Comparison of ENCODE assay signal across 9 cellular contexts in genomic region chr15:64844576-64845140, GRCh38. TPM values are rescaled to one million over a fixed set of nuclear protein-coding genes. Genes with fewer than 3 reads are reported as not detected.
DNase-seq lines count a peak whose midpoint lies in the region; FAIRE-seq and TF ChIP-seq lines count a peak whose summit lies in the region.
"Had no signal": no experiment of that assay in that cellular context is flagged by ENCODE, and none has a peak within 500 bp of the region (broad histone marks: within the 10 kb centered on the region; RNA-seq: fewer than 3 reads in every experiment).

No MANE protein-coding gene starts in this region.

- H2BK5ac ChIP-seq in H1 (ENCODE audit: low read depth, low read length) (no peak overlapping the region), trophoblast cell (ENCODE audit: low read depth, low read length, poor library complexity) (no peak overlapping the region)

- H2BK20ac ChIP-seq in H1 (ENCODE audit: low read length), result no peak overlapping the region

- FAIRE-seq in H1 (lab: Jason Lieb, UNC), result no peak

- no peak for DNase-seq in GM06990 (ENCODE audit: extremely low read depth, insufficient read length)
- peak in 1 of 2 experiments; percentile 56 for DNase-seq in SJCRH30
- DNase-seq in H1 (ENCODE audit: low read depth in 1 of 2, low spot score in 2 of 2), result no peak
- no peak for DNase-seq in trophoblast cell
- no peak for DNase-seq in NCI-H1694 treated with DMSO at 0.1 percent for 48 hours (lab: John Stamatoyannopoulos, UW)
- no peak for DNase-seq in GOT3 (lab: John Stamatoyannopoulos, UW)
- no peak for DNase-seq in A172 (ENCODE audit: low spot score)
- DNase-seq in midbrain (lab: John Stamatoyannopoulos, UW), result no peak

- peak overlapping the region; percentile 5 to 28; a peak in 3 of 4 replicates for H3K4me2 ChIP-seq in H1 (ENCODE audit: insufficient read depth in 1 of 2, low read depth in 2 of 2, low read length in 2 of 2)
- H3K4me2 ChIP-seq in trophoblast cell (ENCODE audit: low read length), result peak overlapping the region; percentile 34

- H3K23me2 ChIP-seq in H1 (ENCODE audit: low read depth, low read length), result peaks cover 15% of the 10 kb centered on the region

- H4K91ac ChIP-seq in H1 (replicated peaks; ENCODE audit: insufficient read length, low read length) (no peak overlapping the region), trophoblast cell (ENCODE audit: low read depth, low read length) (no peak overlapping the region)

- no peak overlapping the region for H3K18ac ChIP-seq in H1 (ENCODE audit: extremely low read depth, low read length)
- H3K18ac ChIP-seq in trophoblast cell (ENCODE audit: low read length), result no peak overlapping the region

- 0 out of 3 replicates have a peak, but pooled peaks of 1 of the 2 experiments have one; percentile 25 for TF ChIP-seq POLR2A in H1 (IDR thresholded peaks at IDR 0.05; ENCODE audit: control extremely low read depth in 1 of 2, low read depth in 2 of 2, low read length in 2 of 2)

- H2AK5ac ChIP-seq in H1 (ENCODE audit: low read depth, low read length) (no peak overlapping the region), trophoblast cell (ENCODE audit: low read length) (no peak overlapping the region)

- H4K20me1 ChIP-seq in H1 (replicated peaks in 1 of 2; ENCODE audit: control insufficient read depth in 1 of 2, insufficient read depth in 2 of 2, low read length in 2 of 2), result peaks cover 14 to 28% of the 10 kb centered on the region in 2 experiments

- H2BK12ac ChIP-seq in H1 (ENCODE audit: low read depth, low read length), result no peak overlapping the region
- no peak overlapping the region for H2BK12ac ChIP-seq in trophoblast cell (ENCODE audit: low read length)

- peak overlapping the region; percentile 98 for H3K4me3 ChIP-seq in GM06990 (replicated peaks; ENCODE audit: low read depth, low read length)
- H3K4me3 ChIP-seq in SJCRH30, result peak overlapping the region; percentile 14
- H3K4me3 ChIP-seq in H1 (ENCODE audit: extremely low read depth in 1 of 4, insufficient read depth in 2 of 4, low read depth in 3 of 4, low read length in 4 of 4), result peak overlapping the region in 1 of 4 experiments; percentile 20; a peak in 1 of 8 replicates
- H3K4me3 ChIP-seq in trophoblast cell (ENCODE audit: low read depth, low read length), result no peak overlapping the region
- H3K4me3 ChIP-seq: SJSA1 had no signal

- H3K4ac ChIP-seq in H1 (replicated peaks; ENCODE audit: insufficient read length, low read depth, low read length) (no peak overlapping the region), trophoblast cell (ENCODE audit: low read depth, low read length) (no peak overlapping the region)

- H3K9me3 ChIP-seq in SJCRH30 (replicated peaks), result no peaks in the 10 kb centered on the region
- H3K9me3 ChIP-seq in H1 (ENCODE audit: insufficient read depth in 2 of 2, low read depth in 1 of 2, low read length in 1 of 2), result no peaks in the 10 kb centered on the region
- H3K9me3 ChIP-seq in trophoblast cell (ENCODE audit: insufficient read depth, low read depth, low read length), result no peaks in the 10 kb centered on the region
- H3K9me3 ChIP-seq: SJSA1 had no signal

- no peak for TF ChIP-seq CTCF in GM06990 (IDR thresholded peaks at IDR 0.05; ENCODE audit: insufficient read depth, low read length, poor library complexity, severe bottlenecking)
- no peak for TF ChIP-seq CTCF in H1 (IDR thresholded peaks at IDR 0.05; ENCODE audit: control extremely low read depth in 1 of 3, insufficient read depth in 1 of 3, low read depth in 1 of 3, low read length in 3 of 3)

- H3K27ac ChIP-seq in SJCRH30 (no peak overlapping the region), H1 (ENCODE audit: low read depth, low read length) (no peak overlapping the region), trophoblast cell (ENCODE audit: low read depth, low read length) (no peak overlapping the region)
- H3K27ac ChIP-seq: SJSA1 had no signal

- H3K9ac ChIP-seq in H1 (replicated peaks in 1 of 4; ENCODE audit: extremely low read depth in 1 of 4, low read depth in 3 of 4, low read length in 3 of 4), result peak overlapping the region in 1 of 4 experiments; percentile 43; a peak in 1 of 7 replicates
- H3K9ac ChIP-seq in trophoblast cell (ENCODE audit: low read length), result no peak overlapping the region

- H3K23ac ChIP-seq in H1 (ENCODE audit: insufficient read length), result no peak overlapping the region
- H3K23ac ChIP-seq in trophoblast cell (ENCODE audit: low read length), result no peak overlapping the region

- H3K79me2 ChIP-seq in H1 (ENCODE audit: control insufficient read depth in 1 of 2, insufficient read depth in 2 of 2, low read length in 2 of 2) (peaks cover 4 to 66% of the 10 kb centered on the region in 2 experiments), trophoblast cell (ENCODE audit: control insufficient read depth, insufficient read depth, low read length, poor library complexity) (peaks cover 8% of the 10 kb centered on the region)

- no peak overlapping the region for H3K56ac ChIP-seq in H1 (replicated peaks; ENCODE audit: insufficient read length, low read depth, low read length)

- H2BK120ac ChIP-seq in H1 (replicated peaks; ENCODE audit: low read depth, low read length), result no peak overlapping the region
- H2BK120ac ChIP-seq in trophoblast cell (ENCODE audit: insufficient read depth, low read length, poor library complexity), result no peak overlapping the region

- H3K14ac ChIP-seq in H1 (ENCODE audit: insufficient read length), result no peak overlapping the region
- no peak overlapping the region for H3K14ac ChIP-seq in trophoblast cell (ENCODE audit: low read length)

- H2AFZ ChIP-seq in H1 (ENCODE audit: low read length) (no peak overlapping the region), trophoblast cell (ENCODE audit: insufficient read depth, low read length, poor library complexity) (no peak overlapping the region)

- TF ChIP-seq RAD21 in H1 (IDR thresholded peaks at IDR 0.05 in 1 of 2, conservative IDR thresholded peaks at IDR 0.05 in 1 of 2; ENCODE audit: low read depth in 2 of 2, low read length in 2 of 2), result no peak

- no peaks in the 10 kb centered on the region for H3K27me3 ChIP-seq in GM06990 (replicated peaks; ENCODE audit: control insufficient read depth, insufficient read depth, low read length)
- H3K27me3 ChIP-seq in SJCRH30, result no peaks in the 10 kb centered on the region
- H3K27me3 ChIP-seq in H1 (replicated peaks in 1 of 4; ENCODE audit: control insufficient read depth in 3 of 4, extremely low read depth in 1 of 4, insufficient read depth in 3 of 4, low read length in 3 of 4), result no peaks in the 10 kb centered on the region
- no peaks in the 10 kb centered on the region for H3K27me3 ChIP-seq in trophoblast cell (ENCODE audit: insufficient read depth, low read length)
- H3K27me3 ChIP-seq: SJSA1 had no signal

- 0 out of 2 replicates have a peak overlapping the region, but pooled peaks have one; percentile 81 for H2BK15ac ChIP-seq in H1 (ENCODE audit: low read length)

- H4K8ac ChIP-seq in H1 (ENCODE audit: extremely low read depth, insufficient read depth, low read length) (no peak overlapping the region), trophoblast cell (ENCODE audit: low read depth, low read length) (no peak overlapping the region)

- H3K79me1 ChIP-seq in H1 (ENCODE audit: low read depth, low read length) (peaks cover 23% of the 10 kb centered on the region), trophoblast cell (ENCODE audit: low read length) (peaks cover 13% of the 10 kb centered on the region)

- TF ChIP-seq EP300 in H1 (IDR thresholded peaks at IDR 0.05; ENCODE audit: borderline replicate concordance in 1 of 2, low read depth in 2 of 2, low read length in 2 of 2), result no peak

- H4K5ac ChIP-seq in H1 (ENCODE audit: insufficient read length, low read depth, low read length), result no peak overlapping the region

- CTCF ChIA-PET in H1 (lab: Charles Lee; ENCODE audit: partially characterized antibody), result interaction anchor here (0.8 to 1.4 kb wide), 5 partner anchors 9 to 63 kb away, joined by 3 to 5 read pairs (median 3); no protein-coding TSS in a partner anchor

- WGBS in H1 (ENCODE audit: extremely low coverage in 1 of 2, insufficient coverage in 1 of 2, insufficient read length in 1 of 2, insufficient replicate concordance in 2 of 2, low coverage in 1 of 2, low lambda C conversion rate in 2 of 2, missing lambda C conversion rate in 1 of 2), 2 experiments, result 85% methylated on average over 8 of the region's 8 CpGs; no CpG with 5 or more reads in 1 of the 2 experiments
- no CpG with 5 or more reads among the region's 8 CpGs for WGBS in trophoblast cell (ENCODE audit: extremely low coverage, insufficient coverage, insufficient read length)

- POLR2A ChIA-PET in H1 (lab: Charles Lee; ENCODE audit: partially characterized antibody), result interaction anchor here (0.9 to 3.0 kb wide), 13 partner anchors 10 to 83 kb away, joined by 3 to 11 read pairs (median 4); no protein-coding TSS in a partner anchor

- no peak overlapping the region for H4K12ac ChIP-seq in trophoblast cell (ENCODE audit: low read depth, low read length)

- peaks cover 29% of the 10 kb centered on the region for H3K4me1 ChIP-seq in SJCRH30
- H3K4me1 ChIP-seq in H1 (replicated peaks in 1 of 4; ENCODE audit: control insufficient read depth in 3 of 4, insufficient read depth in 4 of 4, low read length in 3 of 4), result peaks cover 16 to 30% (median 19%) of the 10 kb centered on the region in 4 experiments
- H3K4me1 ChIP-seq in trophoblast cell (ENCODE audit: control insufficient read depth in 1 of 2, insufficient read depth in 2 of 2, low read length in 2 of 2), result peaks cover 31 to 35% of the 10 kb centered on the region in 2 experiments

- peaks cover 11% of the 10 kb centered on the region for H3K36me3 ChIP-seq in GM06990 (ENCODE audit: control insufficient read depth, insufficient read depth, low read length)
- peaks cover 4% of the 10 kb centered on the region; the same call in 1 of the 2 replicates for H3K36me3 ChIP-seq in SJCRH30
- H3K36me3 ChIP-seq in H1 (ENCODE audit: control insufficient read depth in 2 of 4, insufficient read depth in 4 of 4, low read length in 3 of 4), result peaks cover 0 to 10% (median 5%) of the 10 kb centered on the region in 4 experiments; a peak in 3 of 8 replicates
- peaks cover 2 to 11% of the 10 kb centered on the region in 2 experiments for H3K36me3 ChIP-seq in trophoblast cell (ENCODE audit: control insufficient read depth in 1 of 2, insufficient read depth in 2 of 2, low read length in 2 of 2)

RNA-seq across cellular contexts. Expression of gene PLEKHO2, which starts 2.9 kb away (rescaled TPM):
- total RNA-seq in SJCRH30 (2014; rRNA removed; shearing (Covaris generic)), result 26.7 and 28.5 TPM in 2 replicates
- 20.1 and 20.3 TPM in 2 replicates for total RNA-seq in H1 (2021; fragmentation: NEBNext Ultra II Directional; extraction: Animal tissue kit (Norgen Biotek cat#: 25700))
- polyA plus RNA-seq in H1 (2011; rRNA removed), result 16.9 and 19.7 TPM in 2 replicates
- polyA plus RNA-seq in H1 (2011; cell fraction: cytosol; rRNA removed), result 16.6 TPM
- polyA plus RNA-seq in H1 (2011; cell fraction: nucleus; rRNA removed), result 31.1 TPM
- polyA plus RNA-seq in H1 (2012, experiment 1 of 2), result 18.9 to 22.4 TPM (median 21.2 TPM) in 4 replicates
- polyA plus RNA-seq in H1 (2012, experiment 2 of 2), result 20.6 TPM
- 12.5 TPM for polyA plus RNA-seq in H1 (2013, experiment 1 of 2)
- polyA plus RNA-seq in H1 (2013, experiment 2 of 2), result 12.7 TPM
- polyA minus RNA-seq in H1 (2011; rRNA and poly(A)+ RNA removed), result 13.3 and 19.6 TPM in 2 replicates
- 14.6 TPM for polyA minus RNA-seq in H1 (2011; cell fraction: cytosol; rRNA and poly(A)+ RNA removed)
- polyA minus RNA-seq in H1 (2011; cell fraction: nucleus; rRNA and poly(A)+ RNA removed), result 11.1 TPM
- polyA plus RNA-seq in trophoblast cell (2013), result 12.4 and 13.6 TPM in 2 replicates
- 15.2 and 24.3 TPM in 2 replicates for total RNA-seq in A172 (2014; rRNA removed; shearing (Covaris generic))

RNA-seq across cellular contexts. Expression of gene PIF1, which starts 19.2 kb away (rescaled TPM):
- total RNA-seq in SJCRH30 (2014; rRNA removed; shearing (Covaris generic)), result 21.6 and 22.3 TPM in 2 replicates
- 136 and 138 TPM in 2 replicates for total RNA-seq in H1 (2021; fragmentation: NEBNext Ultra II Directional; extraction: Animal tissue kit (Norgen Biotek cat#: 25700))
- 73.3 and 109 TPM in 2 replicates for polyA plus RNA-seq in H1 (2011; rRNA removed)
- 187 TPM for polyA plus RNA-seq in H1 (2011; cell fraction: cytosol; rRNA removed)
- 354 TPM for polyA plus RNA-seq in H1 (2011; cell fraction: nucleus; rRNA removed)
- polyA plus RNA-seq in H1 (2012, experiment 1 of 2), result 86.6 to 119 TPM (median 110 TPM) in 4 replicates
- 48.2 TPM for polyA plus RNA-seq in H1 (2012, experiment 2 of 2)
- polyA plus RNA-seq in H1 (2013, experiment 1 of 2), result 97.6 TPM
- polyA plus RNA-seq in H1 (2013, experiment 2 of 2), result 85.4 TPM
- 36.6 and 38.3 TPM in 2 replicates for polyA minus RNA-seq in H1 (2011; rRNA and poly(A)+ RNA removed)
- 57.2 TPM for polyA minus RNA-seq in H1 (2011; cell fraction: cytosol; rRNA and poly(A)+ RNA removed)
- 83.5 TPM for polyA minus RNA-seq in H1 (2011; cell fraction: nucleus; rRNA and poly(A)+ RNA removed)
- 7.7 and 8.2 TPM in 2 replicates for polyA plus RNA-seq in trophoblast cell (2013)
- total RNA-seq in A172 (2014; rRNA removed; shearing (Covaris generic)), result 11.0 and 15.1 TPM in 2 replicates
